In the genomic region with DNA sequence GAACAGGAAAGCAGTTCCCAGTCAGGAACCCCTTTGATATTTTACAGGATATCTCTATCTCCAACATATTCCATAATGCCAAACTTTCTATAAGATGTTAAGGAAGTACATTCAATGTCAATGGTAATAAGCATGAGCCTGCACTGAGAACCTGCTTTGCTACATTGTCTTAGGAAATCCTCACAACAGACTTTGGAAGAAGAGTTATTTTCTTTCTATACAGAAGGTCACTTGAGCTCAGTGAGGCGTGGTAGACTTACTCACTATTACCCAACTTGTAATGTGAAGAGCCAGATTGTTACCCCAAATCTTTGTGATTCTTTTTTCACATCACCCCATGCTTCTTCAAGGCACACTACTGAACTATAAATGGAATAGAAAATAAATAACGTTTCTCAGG, we compare ENCODE assay signal across 31 cellular contexts.
"Had no signal": no experiment of that assay in that cellular context is flagged by ENCODE, and none has a peak within 500 bp of the region (broad histone marks: within the 10 kb centered on the region; RNA-seq: fewer than 3 reads in every experiment).

No MANE protein-coding gene starts in this region.

- H3K4me1 ChIP-seq: colonic mucosa, esophagus squamous epithelium, gastroesophageal sphincter, heart right ventricle had no signal

- H3K27ac Mint-ChIP-seq: activated CD4-positive, alpha-beta memory T cell treated with anti-CD3 and anti-CD28 coated beads, Interleukin-2, amount 10 ng/mL, durations not matched to agents 7 days and 5 days; activated CD4-positive, alpha-beta T cell treated with anti-CD3 and anti-CD28 coated beads, Interleukin-2, amount 10 ng/mL, durations not matched to agents 7 days and 5 days; activated naive CD8-positive, alpha-beta T cell; activated T-cell treated with anti-CD3 and anti-CD28 coated beads, Interleukin-2, amount 50 U/mL, for 24 hours; activated T-cell treated with anti-CD3 and anti-CD28 coated beads, Interleukin-2, amount 50 U/mL, for 72 hours; WTC11 had no signal

- H3K27me3 Mint-ChIP-seq: activated CD4-positive, alpha-beta memory T cell treated with anti-CD3 and anti-CD28 coated beads, Interleukin-2, amount 10 ng/mL, durations not matched to agents 7 days and 5 days; activated CD4-positive, alpha-beta T cell treated with anti-CD3 and anti-CD28 coated beads, Interleukin-2, amount 10 ng/mL, durations not matched to agents 7 days and 5 days; activated naive CD8-positive, alpha-beta T cell; activated T-cell treated with anti-CD3 and anti-CD28 coated beads, Interleukin-2, amount 50 U/mL, for 24 hours had no signal

- H3K36me3 ChIP-seq: brain microvascular endothelial cell, cardiac muscle cell, colonic mucosa, esophagus squamous epithelium, gastroesophageal sphincter, heart right ventricle had no signal

- H3K27me3 ChIP-seq: brain microvascular endothelial cell, cardiac muscle cell, colonic mucosa, esophagus squamous epithelium, gastroesophageal sphincter had no signal

- H3K9me3 ChIP-seq: colonic mucosa, esophagus squamous epithelium, gastroesophageal sphincter had no signal

- H3K4me3 ChIP-seq: cardiac muscle cell, colonic mucosa, esophagus squamous epithelium, gastroesophageal sphincter, heart right ventricle had no signal

- H3K4me3 Mint-ChIP-seq: activated CD4-positive, alpha-beta memory T cell treated with anti-CD3 and anti-CD28 coated beads, Interleukin-2, amount 10 ng/mL, durations not matched to agents 7 days and 5 days; activated CD4-positive, alpha-beta T cell treated with anti-CD3 and anti-CD28 coated beads, Interleukin-2, amount 10 ng/mL, durations not matched to agents 7 days and 5 days; activated naive CD8-positive, alpha-beta T cell; activated T-cell treated with anti-CD3 and anti-CD28 coated beads, Interleukin-2, amount 50 U/mL, for 24 hours; activated T-cell treated with anti-CD3 and anti-CD28 coated beads, Interleukin-2, amount 50 U/mL, for 72 hours; WTC11 had no signal

- H3K36me3 Mint-ChIP-seq: activated naive CD8-positive, alpha-beta T cell; WTC11 had no signal

- H3K27ac ChIP-seq: brain microvascular endothelial cell, cardiac muscle cell, colonic mucosa, esophagus squamous epithelium, gastroesophageal sphincter, heart right ventricle had no signal

- FAIRE-seq: astrocyte, endometrium, endothelial cell of umbilical vein had no signal

- DNase-seq: activated CD4-positive, alpha-beta memory T cell treated with anti-CD3 and anti-CD28 coated beads, Interleukin-2, amount 10 ng/mL, durations not matched to agents 7 days and 5 days; activated CD4-positive, alpha-beta T cell treated with anti-CD3 and anti-CD28 coated beads for 1 hour; activated CD4-positive, alpha-beta T cell treated with anti-CD3 and anti-CD28 coated beads for 4 hours; activated CD4-positive, alpha-beta T cell treated with anti-CD3 and anti-CD28 coated beads, Interleukin-2, amount 10 ng/mL, durations not matched to agents 7 days and 5 days; activated CD4-positive, alpha-beta T cell treated with anti-CD3 and anti-CD28 coated beads, Interleukin-2, amount 50 U/mL, for 4 hours; activated CD8-positive, alpha-beta memory T cell treated with anti-CD3 and anti-CD28 coated beads, Interleukin-2, amount 50 U/mL, for 48 hours; activated gamma-delta T cell; activated naive CD4-positive, alpha-beta T cell treated with anti-CD3 and anti-CD28 coated beads, Interleukin-2, amount 50 U/mL, for 16 hours; activated naive CD4-positive, alpha-beta T cell treated with Interleukin-2 at 50 U/mL for 16 hours; activated T-cell treated with anti-CD3 and anti-CD28 coated beads for 4 hours; activated T-cell treated with anti-CD3 and anti-CD28 coated beads, Interleukin-2, amount 50 U/mL, for 24 hours; activated T-cell treated with anti-CD3 and anti-CD28 coated beads, Interleukin-2, amount 50 U/mL, for 72 hours; amniotic stem cell; anterior cingulate cortex; brain microvascular endothelial cell; central memory CD4-positive, alpha-beta T cell; cerebellar nuclear complex; colonic mucosa; effector CD8-positive, alpha-beta T cell; erythroblast; esophagus squamous epithelium; foreskin melanocyte; heart right ventricle; T-helper 2 cell had no signal

- ATAC-seq: activated T-cell treated with anti-CD3 and anti-CD28 coated beads, Interleukin-2, amount 50 U/mL, for 72 hours; gastroesophageal sphincter; heart right ventricle; WTC11 had no signal

- H3K4me1 Mint-ChIP-seq: activated CD4-positive, alpha-beta memory T cell treated with anti-CD3 and anti-CD28 coated beads, Interleukin-2, amount 10 ng/mL, durations not matched to agents 7 days and 5 days; activated CD4-positive, alpha-beta T cell treated with anti-CD3 and anti-CD28 coated beads, Interleukin-2, amount 10 ng/mL, durations not matched to agents 7 days and 5 days had no signal
